ENCODE assay signal across 23 cellular contexts in the genomic region with DNA sequence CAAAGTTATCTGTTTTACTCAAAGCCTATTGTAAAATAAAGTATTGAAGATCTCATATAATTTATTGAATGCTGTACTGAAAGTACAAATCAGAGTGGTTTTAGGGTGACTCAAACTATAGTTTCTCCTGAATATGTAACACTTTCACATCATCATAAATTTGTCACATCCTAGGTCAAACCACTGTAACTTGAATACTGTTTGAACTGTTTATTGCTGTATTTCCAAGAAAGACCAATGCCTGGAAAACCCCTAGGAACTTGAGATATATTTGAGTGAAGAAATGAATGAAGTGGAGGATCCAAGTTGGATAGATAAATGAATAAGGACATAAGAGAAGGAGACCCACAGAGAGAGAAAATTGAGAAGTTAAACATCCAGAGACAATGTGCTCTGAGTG.
"Had no signal": no experiment of that assay in that cellular context is flagged by ENCODE, and none has a peak within 500 bp of the region (broad histone marks: within the 10 kb centered on the region; RNA-seq: fewer than 3 reads in every experiment).

No MANE protein-coding gene starts in this region.

- FAIRE-seq: kidney had no signal

- H3K4me3 Mint-ChIP-seq: endodermal cell; naive B cell; stimulated activated memory B cell treated with anti-CD40 and anti-IgM and Interleukin-4, amounts not matched to agents 10 μg/mL and 1 μg/mL and 100 μg/mL, for 72 hours had no signal

- H3K4me1 Mint-ChIP-seq: naive B cell had no signal

- H3K27ac Mint-ChIP-seq: endodermal cell; naive B cell; stimulated activated memory B cell treated with anti-CD40 and anti-IgM and Interleukin-4, amounts not matched to agents 10 μg/mL and 1 μg/mL and 100 μg/mL, for 72 hours had no signal

- DNase-seq: effector CD4-positive, alpha-beta T cell; endodermal cell; foreskin melanocyte; head of caudate nucleus; kidney; left cardiac atrium; left ventricle myocardium inferior; lower lobe of right lung; mesenchymal stem cell; naive B cell; psoas muscle; retina; right lobe of liver; stimulated activated CD4-positive, alpha-beta T cell treated with anti-CD3 and anti-CD28 coated beads, Interleukin-4, amount 100 ng/mL, for 1 hour; stimulated activated CD8-positive, alpha-beta memory T cell treated with anti-CD3 and anti-CD28 coated beads, Interleukin-4, amount 100 ng/mL, for 48 hours; stomach; substantia nigra; transverse colon had no signal

- H3K27ac ChIP-seq: coronary artery, hepatocyte, left ventricle myocardium inferior, lower lobe of right lung, neutrophil, psoas muscle, right lobe of liver, stomach, thoracic aorta, transverse colon had no signal

- H3K27me3 ChIP-seq: hepatocyte, neutrophil, right lobe of liver, stomach, transverse colon had no signal

- H3K36me3 Mint-ChIP-seq: naive B cell; stimulated activated memory B cell treated with anti-CD40 and anti-IgM and Interleukin-4, amounts not matched to agents 10 μg/mL and 1 μg/mL and 100 μg/mL, for 72 hours had no signal

- H3K9me3 ChIP-seq: left ventricle myocardium inferior, lower lobe of right lung, neutrophil, psoas muscle, right lobe of liver, stomach, thoracic aorta, transverse colon had no signal

- H2AFZ ChIP-seq: hepatocyte had no signal

- H3K27me3 Mint-ChIP-seq: naive B cell; stimulated activated memory B cell treated with anti-CD40 and anti-IgM and Interleukin-4, amounts not matched to agents 10 μg/mL and 1 μg/mL and 100 μg/mL, for 72 hours had no signal

- H3K4me2 ChIP-seq: hepatocyte had no signal

- H3K9me3 Mint-ChIP-seq: endodermal cell; stimulated activated memory B cell treated with anti-CD40 and anti-IgM and Interleukin-4, amounts not matched to agents 10 μg/mL and 1 μg/mL and 100 μg/mL, for 72 hours had no signal

- ATAC-seq: left cardiac atrium; lower lobe of right lung; psoas muscle; right lobe of liver; stimulated activated memory B cell treated with anti-CD40 and anti-IgM and Interleukin-4, amounts not matched to agents 10 μg/mL and 1 μg/mL and 100 μg/mL, for 72 hours had no signal

- H3K4me3 ChIP-seq: coronary artery, hepatocyte, left ventricle myocardium inferior, lower lobe of right lung, psoas muscle, right lobe of liver, stomach, thoracic aorta, transverse colon had no signal

- H3K4me1 ChIP-seq: left ventricle myocardium inferior, lower lobe of right lung, psoas muscle, stomach, transverse colon had no signal

- H3K36me3 ChIP-seq: left ventricle myocardium inferior, lower lobe of right lung, neutrophil, right lobe of liver, stomach, thoracic aorta, transverse colon had no signal

- H3K79me2 ChIP-seq: hepatocyte had no signal
